In the genomic region with DNA sequence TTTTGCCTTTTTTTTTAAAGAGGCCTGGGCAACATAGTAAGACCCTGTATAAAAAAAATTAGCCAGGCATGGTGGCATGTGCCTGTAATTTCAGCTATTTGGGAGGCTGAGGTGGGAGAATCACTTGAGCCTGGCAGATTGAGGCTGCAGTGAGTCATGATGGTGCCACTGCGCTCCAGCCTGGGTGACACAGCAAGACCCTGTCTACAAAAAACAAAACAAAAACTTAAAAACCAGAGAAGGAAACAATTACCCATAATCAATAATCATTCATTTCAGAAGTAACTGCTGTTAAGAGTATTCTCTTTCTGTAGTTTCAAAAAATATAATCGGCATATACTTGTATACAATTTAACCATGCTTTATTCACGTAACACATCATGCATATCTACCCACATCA, we compare ENCODE assay signal across 16 cellular contexts.
"Had no signal": no experiment of that assay in that cellular context is flagged by ENCODE, and none has a peak within 500 bp of the region (broad histone marks: within the 10 kb centered on the region; RNA-seq: fewer than 3 reads in every experiment).

No MANE protein-coding gene starts in this region.

- H3K36me3 ChIP-seq: gastroesophageal sphincter had no signal

- H3K4me3 Mint-ChIP-seq: dendritic cell treated with granulocyte-macrophage colony-stimulating factor and Interleukin-4, amounts not matched to agents 40 ng/mL and 50 ng/mL, for 4 days; natural killer cell; neural crest cell had no signal

- H3K9me3 ChIP-seq: esophagus squamous epithelium, gastroesophageal sphincter had no signal

- H3K4me3 ChIP-seq: esophagus squamous epithelium, gastroesophageal sphincter, smooth muscle cell had no signal

- H3K4me2 ChIP-seq: smooth muscle cell had no signal

- DNase-seq: esophagus squamous epithelium; foreskin fibroblast; glutamatergic neuron; islet precursor cell; mammary epithelial cell; natural killer cell; posterior cingulate gyrus; right cardiac atrium; stimulated activated CD4-positive, alpha-beta T cell treated with anti-CD3 and anti-CD28 coated beads, Interleukin-2, amount 100 ng/mL, for 24 hours; stimulated activated naive CD4-positive, alpha-beta T cell treated with Interleukin-2 at 50 U/mL for 16 hours; trophoblast cell had no signal

- H3K4me1 Mint-ChIP-seq: neural crest cell had no signal

- H3K27me3 ChIP-seq: esophagus squamous epithelium, gastroesophageal sphincter had no signal

- H3K27ac Mint-ChIP-seq: dendritic cell treated with granulocyte-macrophage colony-stimulating factor and Interleukin-4, amounts not matched to agents 40 ng/mL and 50 ng/mL, for 4 days; natural killer cell had no signal

- ATAC-seq: gastroesophageal sphincter, left lobe of liver, natural killer cell, right cardiac atrium had no signal

- H3K36me3 Mint-ChIP-seq: natural killer cell had no signal

- H3K27ac ChIP-seq: esophagus squamous epithelium, gastroesophageal sphincter had no signal

- H3K27me3 Mint-ChIP-seq: dendritic cell treated with granulocyte-macrophage colony-stimulating factor and Interleukin-4, amounts not matched to agents 40 ng/mL and 50 ng/mL, for 4 days had no signal

- H3K9me3 Mint-ChIP-seq: dendritic cell treated with granulocyte-macrophage colony-stimulating factor and Interleukin-4, amounts not matched to agents 40 ng/mL and 50 ng/mL, for 4 days; natural killer cell; neural crest cell had no signal
